ENCODE assay signal across 1 cellular context in genomic region chr13:94332360-94333040, GRCh38.
A peak's percentile ranks its signal among the peaks of the same experiment; 100 is the strongest.
TF ChIP-seq lines count a peak whose summit lies in the region.

No MANE protein-coding gene starts in this region.

TF ChIP-seq in IMR-90, 13 proteins besides CTCF, POLR2A, EP300 and RAD21 (continued from another document):
- TF ChIP-seq CEBPB (IDR thresholded peaks at IDR 0.05; ENCODE audit: low read depth, low read length) = 0 out of 2 replicates have a peak, but pooled peaks have one; percentile 35
